In the genomic region with DNA sequence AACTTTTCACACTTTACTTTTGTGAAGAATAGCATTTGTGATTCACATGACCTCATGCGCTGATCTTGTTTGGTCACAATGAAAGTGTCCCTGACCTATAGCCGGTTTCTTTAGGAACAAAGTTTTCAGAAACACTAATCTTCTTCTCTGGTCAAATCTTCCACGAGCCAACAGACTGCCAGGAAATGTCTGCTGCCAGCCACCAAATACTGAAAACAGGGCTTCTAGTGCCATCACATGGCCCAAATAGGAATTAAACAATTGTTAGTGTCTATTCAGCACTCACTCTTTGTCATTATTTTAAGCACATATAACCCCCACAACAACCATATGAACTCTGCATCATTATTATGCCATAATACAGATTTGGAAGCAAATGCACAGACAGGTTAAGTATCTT, we compare ENCODE assay signal across 9 cellular contexts.
DNase-seq lines count a peak whose midpoint lies in the region; ATAC-seq and FAIRE-seq lines count a peak whose summit lies in the region.
"Had no signal": no experiment of that assay in that cellular context is flagged by ENCODE, and none has a peak within 500 bp of the region (broad histone marks: within the 10 kb centered on the region; RNA-seq: fewer than 3 reads in every experiment).

No MANE protein-coding gene starts in this region.

- no peaks in the 10 kb centered on the region for H3K27me3 ChIP-seq in Karpas-422 (ENCODE audit: low read length)
- H3K27me3 ChIP-seq: BLaER1 treated with 17β-estradiol and CSF1 and Interleukin-3, amounts not matched to agents 10 nM and 100 nM had no signal

- H2AFZ ChIP-seq in Karpas-422 (ENCODE audit: low read length) = no peak overlapping the region

- POLR2A ChIA-PET in T-cell (lab: Charles Lee) = no interaction called here

- H4K20me1 ChIP-seq in Karpas-422 (ENCODE audit: insufficient read depth, low read depth, low read length) = no peaks in the 10 kb centered on the region
- H4K20me1 ChIP-seq: BLaER1 treated with 17β-estradiol and CSF1 and Interleukin-3, amounts not matched to agents 10 nM and 100 nM had no signal

- no peak overlapping the region for H3K27ac ChIP-seq in Karpas-422 (ENCODE audit: low read length)
- H3K27ac ChIP-seq in SK-N-MC = 0 out of 2 replicates have a peak overlapping the region, but pooled peaks have one; percentile 4
- H3K27ac ChIP-seq: BLaER1 treated with 17β-estradiol and CSF1 and Interleukin-3, amounts not matched to agents 10 nM and 100 nM had no signal

- H3K4me3 ChIP-seq in Karpas-422 (ENCODE audit: low read length) (no peak overlapping the region), SK-N-MC (no peak overlapping the region), skeletal muscle cell (ENCODE audit: low read depth, low read length) (no peak overlapping the region)
- H3K4me3 ChIP-seq: BLaER1 treated with 17β-estradiol and CSF1 and Interleukin-3, amounts not matched to agents 10 nM and 100 nM had no signal

- peak in 2 of 3 experiments; percentile 48 to 82 for DNase-seq in NCI-H1417 (lab: John Stamatoyannopoulos, UW)
- DNase-seq in NCI-H1417 treated with DMSO at 0.1 percent for 48 hours (lab: John Stamatoyannopoulos, UW) = no peak
- DNase-seq in Karpas-422 = peak; percentile 77
- DNase-seq in SK-N-MC (ENCODE audit: low read depth, low spot score) = peak; percentile 56
- DNase-seq in frontal cortex (ENCODE audit: low spot score in 2 of 2) = peak; percentile 4 to 13
- DNase-seq in skeletal muscle cell (ENCODE audit: low read depth) = peak; percentile 11
- DNase-seq in T-cell = no peak

- no peaks in the 10 kb centered on the region for H3K4me1 Mint-ChIP-seq in T-cell

- FAIRE-seq in frontal cortex (lab: Jason Lieb, UNC) = no peak

- ATAC-seq in GM18520 (IDR thresholded peaks at IDR 0.05; ENCODE audit: unreplicated experiment) = no peak
- no peak for ATAC-seq in T-cell (replicated peaks in 1 of 4)

- CTCF ChIA-PET in T-cell (lab: Charles Lee) = no interaction called here

- H3K36me3 ChIP-seq in Karpas-422 (ENCODE audit: insufficient read depth, low read length) (no peaks in the 10 kb centered on the region), SK-N-MC (ENCODE audit: insufficient read depth, low read length) (no peaks in the 10 kb centered on the region)
- H3K36me3 ChIP-seq: BLaER1 treated with 17β-estradiol and CSF1 and Interleukin-3, amounts not matched to agents 10 nM and 100 nM had no signal

- H3K36me3 Mint-ChIP-seq in T-cell = no peaks in the 10 kb centered on the region

- H3K9me3 ChIP-seq in Karpas-422 (ENCODE audit: low read length) = no peaks in the 10 kb centered on the region; the same call in 1 of the 2 replicates
- H3K9me3 ChIP-seq in SK-N-MC (ENCODE audit: low read depth, low read length) = no peaks in the 10 kb centered on the region

- H3K27ac Mint-ChIP-seq in T-cell = no peak overlapping the region

- H3K27me3 Mint-ChIP-seq in T-cell = peaks cover 0 to 3% of the 10 kb centered on the region in 2 donors

- H3K9me2 ChIP-seq in Karpas-422 (replicated peaks; ENCODE audit: insufficient read depth, low read length) = no peaks in the 10 kb centered on the region

- no peak overlapping the region for H3K4me2 ChIP-seq in Karpas-422 (ENCODE audit: low read depth, low read length, poor library complexity, severe bottlenecking)

- no peaks in the 10 kb centered on the region for H3K79me2 ChIP-seq in Karpas-422 (ENCODE audit: low read length)

- H3K9ac ChIP-seq in Karpas-422 (ENCODE audit: low read length) = no peak overlapping the region
- H3K9ac ChIP-seq in SK-N-MC (ENCODE audit: insufficient read length) = no peak overlapping the region
- H3K9ac ChIP-seq: BLaER1 treated with 17β-estradiol and CSF1 and Interleukin-3, amounts not matched to agents 10 nM and 100 nM had no signal

- H3K4me1 ChIP-seq in Karpas-422 (ENCODE audit: low read length) = no peaks in the 10 kb centered on the region
- H3K4me1 ChIP-seq: BLaER1 treated with 17β-estradiol and CSF1 and Interleukin-3, amounts not matched to agents 10 nM and 100 nM had no signal

- H3K4me3 Mint-ChIP-seq in T-cell = no peak overlapping the region

- H3K9me3 Mint-ChIP-seq in T-cell = peaks cover 0 to under 1% (median 0%) of the 10 kb centered on the region in 3 donors

Comparison
In these comparisons a context has a peak if more than half of its experiments do, and no peak if none do; other contexts are left out.
1. DNase-seq: peak in NCI-H1417 (2 of 3), Karpas-422 (single experiment), SK-N-MC (single experiment), frontal cortex (2 of 2) and skeletal muscle cell (single experiment); none in NCI-H1417 treated with DMSO at 0.1 percent for 48 hours (single experiment) and T-cell (0 of 34).